In the genomic region with DNA sequence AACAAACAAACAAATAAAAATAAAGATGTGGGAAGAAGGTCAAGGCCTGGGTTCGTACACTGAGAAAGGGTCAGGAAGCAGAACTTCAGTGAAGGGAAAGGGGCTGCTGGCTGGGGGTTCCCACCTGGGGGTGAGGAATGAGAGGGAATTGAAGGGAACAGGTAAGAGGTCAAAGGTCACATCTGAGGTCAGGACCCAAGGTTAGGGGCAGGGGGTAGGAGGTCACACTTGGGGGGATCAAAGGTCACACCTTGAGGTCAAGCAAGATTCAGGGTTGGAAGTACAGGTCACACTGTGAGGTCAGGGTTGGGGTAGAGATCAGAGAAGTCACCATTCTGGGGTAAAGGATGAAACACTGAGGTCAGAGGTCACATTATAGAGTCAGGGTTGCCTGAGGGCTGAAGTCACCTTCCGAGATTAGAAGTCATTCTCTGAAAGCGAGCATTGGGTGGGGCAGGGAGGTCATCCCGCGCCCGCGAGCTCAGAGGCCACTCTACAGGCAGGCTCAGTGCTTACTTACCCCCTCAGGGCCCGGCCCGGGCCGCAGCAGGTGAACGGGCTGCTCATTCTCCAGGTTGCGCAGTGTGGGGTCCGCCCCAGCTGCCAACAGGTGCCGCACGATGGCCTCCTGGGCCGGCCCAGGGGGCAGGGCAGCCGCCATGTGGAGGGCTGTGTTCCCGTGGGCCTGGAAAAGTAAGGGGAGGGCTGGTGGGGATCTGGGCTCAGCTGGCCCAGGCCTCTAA, we compare ENCODE assay signal across 1 cellular context.
TF ChIP-seq lines count a peak whose summit lies in the region.

No MANE protein-coding gene starts in this region.

TF ChIP-seq in GM12891, 5 proteins besides CTCF, POLR2A, EP300 and RAD21:
- TF ChIP-seq POLR2AphosphoS5 (IDR thresholded peaks at IDR 0.05; ENCODE audit: low read depth, low read length) (no peak), TAF1 (IDR thresholded peaks at IDR 0.05; ENCODE audit: low read depth, low read length) (no peak), POU2F2 (IDR thresholded peaks at IDR 0.05; ENCODE audit: low read depth, low read length) (no peak), PAX5 (IDR thresholded peaks at IDR 0.05; ENCODE audit: insufficient read depth, low read length, severe bottlenecking) (no peak), SPI1 (IDR thresholded peaks at IDR 0.05; ENCODE audit: low read depth, low read length) (no peak)
